In genomic region chr14:91980157-91980556, GRCh38 we compare ENCODE assay signal across 8 cellular contexts. TPM values are rescaled to one million over a fixed set of nuclear protein-coding genes. Genes with fewer than 3 reads are reported as not detected.
DNase-seq lines count a peak whose midpoint lies in the region; ATAC-seq and TF ChIP-seq lines count a peak whose summit lies in the region.

No MANE protein-coding gene starts in this region.

- H3K79me2 ChIP-seq in fibroblast of lung (ENCODE audit: control insufficient read depth, insufficient read depth, low read length) = no peaks in the 10 kb centered on the region

- peaks cover 7% of the 10 kb centered on the region for H3K4me1 Mint-ChIP-seq in CD8-positive, alpha-beta T cell (ENCODE audit: low read depth)

- H3K36me3 Mint-ChIP-seq in CD8-positive, alpha-beta T cell = peaks cover 63% of the 10 kb centered on the region

- H3K9me3 ChIP-seq in CD8-positive, alpha-beta T cell (ENCODE audit: low read length) = no peaks in the 10 kb centered on the region
- no peaks in the 10 kb centered on the region for H3K9me3 ChIP-seq in fibroblast of lung (ENCODE audit: control insufficient read depth, insufficient read depth, low read depth, low read length)

- no peak overlapping the region for H2AFZ ChIP-seq in fibroblast of lung (ENCODE audit: low read length)

- no peak for ATAC-seq in CD8-positive, alpha-beta T cell
- ATAC-seq in GM21723 (IDR thresholded peaks at IDR 0.05; ENCODE audit: unreplicated experiment) = peak; percentile 75

- intact Hi-C loops in CD8-positive, alpha-beta T cell (cut with DNase I, micrococcal nuclease) = no loop called here

- POLR2A ChIA-PET in CD8-positive, alpha-beta T cell (lab: Charles Lee) = interaction anchor here (0.9 kb wide), 1 partner anchor 10 kb away, joined by 3 read pairs; no protein-coding TSS in a partner anchor

- no peak overlapping the region for H3K4me2 ChIP-seq in fibroblast of lung (ENCODE audit: extremely low read depth, insufficient read depth, low read length)

- H3K9me3 Mint-ChIP-seq in CD8-positive, alpha-beta T cell = no peaks in the 10 kb centered on the region

- H4K20me1 ChIP-seq in fibroblast of lung (ENCODE audit: control insufficient read depth, extremely low read depth, insufficient read depth, low read length) = no peaks in the 10 kb centered on the region

- H3K27me3 Mint-ChIP-seq in CD8-positive, alpha-beta T cell (ENCODE audit: low read depth) = no peaks in the 10 kb centered on the region

- CTCF ChIA-PET in CD8-positive, alpha-beta T cell (lab: Charles Lee) = no interaction called here

- no peak overlapping the region for H3K9ac ChIP-seq in fibroblast of lung (ENCODE audit: insufficient read depth, low read length)

- H3K4me3 ChIP-seq in CD8-positive, alpha-beta T cell (ENCODE audit: low read depth, low read length) = no peak overlapping the region
- no peak overlapping the region for H3K4me3 ChIP-seq in fibroblast of lung (replicated peaks in 1 of 4; ENCODE audit: control extremely low read depth in 1 of 4, insufficient read depth in 1 of 4, low read depth in 3 of 4, low read length in 4 of 4)

- H3K4me3 Mint-ChIP-seq in CD8-positive, alpha-beta T cell = no peak overlapping the region

- H3K27ac ChIP-seq in CD8-positive, alpha-beta T cell (ENCODE audit: low read depth, low read length) = no peak overlapping the region
- H3K27ac ChIP-seq in fibroblast of lung (ENCODE audit: insufficient read depth, low read length) = no peak overlapping the region

- no peak for DNase-seq in CD8-positive, alpha-beta T cell
- peak; percentile 2 for DNase-seq in NOMO-1 treated with dmso at 0.1 percent for 144 hours (lab: John Stamatoyannopoulos, UW; ENCODE audit: unreplicated experiment)
- peak; percentile 88 to 97 for DNase-seq in fibroblast of lung (ENCODE audit: low read depth in 2 of 2)
- DNase-seq in NCI-H187 treated with DMSO at 0.1 percent for 48 hours (lab: John Stamatoyannopoulos, UW) = no peak
- DNase-seq in central memory CD4-positive, alpha-beta T cell = no peak
- no peak for DNase-seq in DMS 273 treated with DMSO at 0.1 percent for 48 hours (lab: John Stamatoyannopoulos, UW)
- no peak for DNase-seq in activated CD4-positive, alpha-beta T cell treated with anti-CD3 and anti-CD28 coated beads for 1 hour

- no peaks in the 10 kb centered on the region for H3K4me1 ChIP-seq in CD8-positive, alpha-beta T cell (ENCODE audit: insufficient read depth, low read length)
- H3K4me1 ChIP-seq in fibroblast of lung (ENCODE audit: control insufficient read depth, extremely low read depth, insufficient read depth, low read length) = peaks cover 6% of the 10 kb centered on the region

- H3K27ac Mint-ChIP-seq in CD8-positive, alpha-beta T cell = peak overlapping the region; percentile 76

- no peak for TF ChIP-seq CTCF in CD8-positive, alpha-beta T cell (IDR thresholded peaks at IDR 0.05)
- TF ChIP-seq CTCF in fibroblast of lung (conservative IDR thresholded peaks at IDR 0.05 in 1 of 2, IDR thresholded peaks at IDR 0.05 in 1 of 2; ENCODE audit: low read depth in 1 of 2, low read length in 2 of 2) = no peak

- no peaks in the 10 kb centered on the region for H3K27me3 ChIP-seq in CD8-positive, alpha-beta T cell (ENCODE audit: insufficient read depth, low read length)
- no peaks in the 10 kb centered on the region for H3K27me3 ChIP-seq in fibroblast of lung (ENCODE audit: control insufficient read depth, insufficient read depth, low read length)

- peaks cover 4% of the 10 kb centered on the region for H3K36me3 ChIP-seq in CD8-positive, alpha-beta T cell (ENCODE audit: insufficient read depth, low read length)
- H3K36me3 ChIP-seq in fibroblast of lung (ENCODE audit: control insufficient read depth, insufficient read depth, low read length) = no peaks in the 10 kb centered on the region

RNA-seq across cellular contexts. Expression of gene FBLN5, which starts 32.7 kb away (rescaled TPM):
- 1 to 10 TPM; 1.4 TPM for total RNA-seq in CD8-positive, alpha-beta T cell
- 13.4 and 33.4 TPM in 2 replicates for total RNA-seq in fibroblast of lung
- 47.5 and 50.4 TPM in 2 replicates for polyA plus RNA-seq in fibroblast of lung
- 188 and 196 TPM in 2 replicates for polyA plus RNA-seq in fibroblast of lung (2012)
- 198 and 257 TPM in 2 replicates for polyA minus RNA-seq in fibroblast of lung (ENCODE audit: low replicate concordance)

RNA-seq across cellular contexts. Expression of gene TRIP11, which starts 59.7 kb away (rescaled TPM):
- total RNA-seq in CD8-positive, alpha-beta T cell = 10 to 100 TPM; 25.3 to 26.5 TPM
- 26.5 and 50.4 TPM in 2 replicates for total RNA-seq in fibroblast of lung
- polyA plus RNA-seq in fibroblast of lung = 20.6 and 28.6 TPM in 2 replicates
- polyA plus RNA-seq in fibroblast of lung (2012) = 17.5 and 26.5 TPM in 2 replicates
- polyA minus RNA-seq in fibroblast of lung (ENCODE audit: low replicate concordance) = 19.0 and 75.4 TPM in 2 replicates

Comparison
In these comparisons a context has a peak if more than half of its experiments do, and no peak if none do; other contexts are left out.
1. DNase-seq: peak in NOMO-1 treated with dmso at 0.1 percent for 144 hours (single experiment) and fibroblast of lung (2 of 2); none in CD8-positive, alpha-beta T cell (0 of 7), NCI-H187 treated with DMSO at 0.1 percent for 48 hours (single experiment), central memory CD4-positive, alpha-beta T cell (single experiment), DMS 273 treated with DMSO at 0.1 percent for 48 hours (single experiment) and activated CD4-positive, alpha-beta T cell treated with anti-CD3 and anti-CD28 coated beads for 1 hour (single experiment).